In the genomic region with DNA sequence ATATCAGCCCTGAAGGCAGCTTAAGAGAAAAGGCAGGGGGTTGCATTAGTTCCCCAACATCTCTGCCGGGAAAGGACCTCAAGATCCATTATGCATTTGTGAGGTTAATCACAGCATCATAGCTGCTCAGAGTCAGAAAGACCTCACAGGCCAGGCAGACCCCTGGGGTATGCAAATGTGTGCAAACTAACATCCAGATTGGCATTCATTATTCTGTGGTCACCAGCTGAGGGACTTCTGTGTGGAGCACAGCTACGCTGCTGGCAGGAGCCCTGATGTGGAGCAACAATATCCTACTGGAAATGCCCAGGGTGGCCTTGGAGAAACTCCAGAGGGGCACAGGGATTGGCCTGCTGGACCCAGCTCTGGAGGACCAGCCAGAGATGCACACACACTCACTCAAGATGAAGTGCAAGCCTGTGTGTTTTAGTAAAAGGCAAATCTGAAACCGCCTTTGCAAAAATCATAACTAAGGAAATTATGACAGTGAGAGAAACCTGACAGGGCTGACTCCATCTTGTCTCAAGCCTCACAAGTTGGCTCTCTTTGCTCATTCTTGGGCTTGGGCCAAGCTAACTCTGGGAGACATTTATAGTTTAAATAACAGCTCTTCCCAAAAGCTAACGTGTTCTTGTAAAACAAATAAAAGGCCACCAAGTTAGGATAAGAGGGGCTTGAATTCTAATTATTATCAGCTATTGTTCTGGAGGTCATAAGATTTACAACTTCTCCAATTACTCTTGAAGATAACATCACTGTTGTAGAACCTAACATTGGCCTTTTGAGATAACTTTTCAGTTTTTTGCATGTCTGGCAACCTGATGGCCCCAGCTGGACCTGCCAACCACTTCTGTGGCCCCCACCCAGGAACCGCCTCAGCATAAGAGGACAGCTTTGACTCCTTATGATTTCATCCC, we compare ENCODE assay signal across 12 cellular contexts.
DNase-seq lines count a peak whose midpoint lies in the region; ATAC-seq and TF ChIP-seq lines count a peak whose summit lies in the region.
"Had no signal": no experiment of that assay in that cellular context is flagged by ENCODE, and none has a peak within 500 bp of the region (broad histone marks: within the 10 kb centered on the region; RNA-seq: fewer than 3 reads in every experiment).

No MANE protein-coding gene starts in this region.

- 75 to 83% (median 80%) methylated on average over 5 of the region's 5 CpGs for WGBS in stomach, 5 donors

- no peak for TF ChIP-seq CTCF in CD4-positive, alpha-beta T cell (IDR thresholded peaks at IDR 0.05)
- no peak for TF ChIP-seq CTCF in HEK293 (tag by site-specific recombination; IDR thresholded peaks at IDR 0.05)
- TF ChIP-seq CTCF in stomach (IDR thresholded peaks at IDR 0.05): no peak
- no peak for TF ChIP-seq CTCF in GM13977 (IDR thresholded peaks at IDR 0.05; ENCODE audit: extremely low read depth, insufficient read depth, missing control alignments)

- in situ Hi-C loops in GM13977 (cut with MboI; ENCODE audit: low pct_unique_long_range_greater_than_20kb, low sequenced_read_pairs, unreplicated experiment): no loop called here

- H3K27ac Mint-ChIP-seq in CD4-positive, alpha-beta T cell: peak overlapping the region; percentile 36
- H3K27ac Mint-ChIP-seq in T-cell: peak overlapping the region; percentile 10 to 77

- H3K4me1 ChIP-seq in HEK293 (ENCODE audit: control insufficient read depth, insufficient read depth, low read length): peaks cover 54% of the 10 kb centered on the region
- peaks cover 28 to 74% (median 36%) of the 10 kb centered on the region in 4 donors for H3K4me1 ChIP-seq in stomach

- H3K4me1 Mint-ChIP-seq in CD4-positive, alpha-beta T cell (ENCODE audit: low read depth): peaks cover 65% of the 10 kb centered on the region
- H3K4me1 Mint-ChIP-seq in T-cell: peaks cover 40 to 72% (median 71%) of the 10 kb centered on the region in 3 donors

- peaks cover 19% of the 10 kb centered on the region for H3K9me3 ChIP-seq in CD4-positive, alpha-beta T cell (ENCODE audit: control insufficient read depth, low read length)
- H3K9me3 ChIP-seq in HEK293 (ENCODE audit: control insufficient read depth, insufficient read depth, low read depth, low read length) (no peaks in the 10 kb centered on the region), stomach (peaks cover 0 to 18% (median 10%) of the 10 kb centered on the region in 4 donors)

- no peak for TF ChIP-seq POLR2A in stomach (IDR thresholded peaks at IDR 0.05)

- H3K9me3 Mint-ChIP-seq in CD4-positive, alpha-beta T cell: peaks cover 5% of the 10 kb centered on the region
- H3K9me3 Mint-ChIP-seq in T-cell: peaks cover 10 to 24% (median 13%) of the 10 kb centered on the region in 3 donors

- CTCF ChIA-PET in CD4-positive, alpha-beta T cell (lab: Charles Lee): no interaction called here
- CTCF ChIA-PET in HEK293 (lab: Yijun Ruan, JAX) (interaction anchor here (0.7 to 18.0 kb wide), 8 partner anchors 10 to 1041 kb away, joined by 3 to 181 read pairs (median 8); no protein-coding TSS in a partner anchor), T-cell (lab: Charles Lee) (interaction anchor here in 1 of 2 donors (1.7 kb wide), 1 partner anchor 14 kb away, joined by 4 read pairs; no protein-coding TSS in a partner anchor)

- H3K4me3 ChIP-seq in HEK293 (ENCODE audit: low read depth, low read length): no peak overlapping the region
- no peak overlapping the region for H3K4me3 ChIP-seq in stomach
- H3K4me3 ChIP-seq: gastroesophageal sphincter had no signal

- no peak overlapping the region for H3K27ac ChIP-seq in CD4-positive, alpha-beta T cell (ENCODE audit: low read depth, low read length)
- H3K27ac ChIP-seq in HEK293 (ENCODE audit: extremely low read depth, low read depth, low read length) (peak overlapping the region; percentile 78), stomach (peak overlapping the region in 1 of 5 donors; percentile 63)
- H3K27ac ChIP-seq: gastroesophageal sphincter had no signal

- H3K27me3 ChIP-seq in CD4-positive, alpha-beta T cell (ENCODE audit: control insufficient read depth, insufficient read depth, low read length): no peaks in the 10 kb centered on the region
- H3K27me3 ChIP-seq in stomach: no peaks in the 10 kb centered on the region
- H3K27me3 ChIP-seq: gastroesophageal sphincter had no signal

- H3K27me3 Mint-ChIP-seq in CD4-positive, alpha-beta T cell: no peaks in the 10 kb centered on the region
- no peaks in the 10 kb centered on the region for H3K27me3 Mint-ChIP-seq in T-cell
- H3K27me3 Mint-ChIP-seq: CD4-positive, alpha-beta memory T cell; naive thymus-derived CD8-positive, alpha-beta T cell had no signal

- H3K36me3 ChIP-seq in HEK293 (ENCODE audit: control insufficient read depth in 2 of 2, insufficient read depth in 1 of 2, low read length in 2 of 2) (no peaks in the 10 kb centered on the region), stomach (no peaks in the 10 kb centered on the region)
- H3K36me3 ChIP-seq: gastroesophageal sphincter had no signal

- no peak for ATAC-seq in CD4-positive, alpha-beta T cell (ENCODE audit: poor library complexity)
- ATAC-seq in T-cell (replicated peaks in 1 of 4): no peak
- ATAC-seq in GM19467 (IDR thresholded peaks at IDR 0.05; ENCODE audit: unreplicated experiment): no peak
- ATAC-seq: gastroesophageal sphincter; naive thymus-derived CD8-positive, alpha-beta T cell; Right ventricle myocardium inferior had no signal

- peaks cover 15% of the 10 kb centered on the region for H3K36me3 Mint-ChIP-seq in CD4-positive, alpha-beta T cell (ENCODE audit: low read depth)
- peaks cover 21% of the 10 kb centered on the region for H3K36me3 Mint-ChIP-seq in T-cell

- no peak for TF ChIP-seq EP300 in stomach (IDR thresholded peaks at IDR 0.05)

- POLR2A ChIA-PET in CD4-positive, alpha-beta T cell (lab: Charles Lee): interaction anchor here (0.5 to 5.4 kb wide), 6 partner anchors 14 to 1066 kb away, joined by 3 to 55 read pairs (median 4); no protein-coding TSS in a partner anchor
- POLR2A ChIA-PET in HEK293 (lab: Yijun Ruan, JAX): interaction anchor here (0.7 to 5.8 kb wide), 7 partner anchors 10 to 1044 kb away, joined by 4 to 43 read pairs (median 14); a partner anchor contains a TSS
- POLR2A ChIA-PET in T-cell (lab: Charles Lee): no interaction called here

- H3K4me3 Mint-ChIP-seq in CD4-positive, alpha-beta T cell: no peak overlapping the region
- H3K4me3 Mint-ChIP-seq in T-cell: no peak overlapping the region

- no peak for DNase-seq in CD4-positive, alpha-beta T cell
- no peak for DNase-seq in T-cell
- peak; percentile 4 for DNase-seq in kidney glomerular epithelial cell (lab: John Stamatoyannopoulos, UW)
- DNase-seq in NK-92 treated with Interleukin-12 subunit alpha and Interleukin-12 subunit beta, amount 100 ng/mL, for 24 hours (lab: John Stamatoyannopoulos, UW): no peak
- no peak for DNase-seq in stomach
- no peak for DNase-seq in GM13977 (ENCODE audit: low spot score)
- DNase-seq: CD4-positive, alpha-beta memory T cell; naive thymus-derived CD8-positive, alpha-beta T cell had no signal

- intact Hi-C loops in CD4-positive, alpha-beta T cell (cut with DNase I, micrococcal nuclease): loop anchor here in 1 of 2 experiments (1.0 kb wide), 1 partner anchor 49 kb away; no protein-coding TSS in a partner anchor
- intact Hi-C loops in stomach (cut with DNase I; ENCODE audit: low total_unique reads): no loop called here

TF ChIP-seq in HEK293, 187 proteins besides CTCF, POLR2A, EP300 and RAD21 (continues in another document):
- TF ChIP-seq ZNF830 (tag by site-specific recombination; IDR thresholded peaks at IDR 0.05; ENCODE audit: low read depth): no peak
- TF ChIP-seq ZNF660 (tag by site-specific recombination; IDR thresholded peaks at IDR 0.05): 0 out of 2 replicates have a peak, but pooled peaks have one; percentile 27
- TF ChIP-seq ZXDB (tag by site-specific recombination; IDR thresholded peaks at IDR 0.05): peak; percentile 62; the same call in 1 of the 2 replicates
- TF ChIP-seq, protein P1, sequence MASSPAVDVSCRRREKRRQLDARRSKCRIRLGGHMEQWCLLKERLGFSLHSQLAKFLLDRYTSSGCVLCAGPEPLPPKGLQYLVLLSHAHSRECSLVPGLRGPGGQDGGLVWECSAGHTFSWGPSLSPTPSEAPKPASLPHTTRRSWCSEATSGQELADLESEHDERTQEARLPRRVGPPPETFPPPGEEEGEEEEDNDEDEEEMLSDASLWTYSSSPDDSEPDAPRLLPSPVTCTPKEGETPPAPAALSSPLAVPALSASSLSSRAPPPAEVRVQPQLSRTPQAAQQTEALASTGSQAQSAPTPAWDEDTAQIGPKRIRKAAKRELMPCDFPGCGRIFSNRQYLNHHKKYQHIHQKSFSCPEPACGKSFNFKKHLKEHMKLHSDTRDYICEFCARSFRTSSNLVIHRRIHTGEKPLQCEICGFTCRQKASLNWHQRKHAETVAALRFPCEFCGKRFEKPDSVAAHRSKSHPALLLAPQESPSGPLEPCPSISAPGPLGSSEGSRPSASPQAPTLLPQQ (tag by site-specific recombination; IDR thresholded peaks at IDR 0.05): peak; percentile 28; the same call in 1 of the 2 replicates
- peak; percentile 6; the same call in 1 of the 2 replicates for TF ChIP-seq GLIS1 (tag by site-specific recombination; IDR thresholded peaks at IDR 0.05)
- TF ChIP-seq ZNF843 (tag by site-specific recombination; IDR thresholded peaks at IDR 0.05): peak; percentile 70
- no peak for TF ChIP-seq ZNF776 (tag by site-specific recombination; IDR thresholded peaks at IDR 0.05; ENCODE audit: borderline replicate concordance)
- peak; percentile 65; the same call in 1 of the 2 replicates for TF ChIP-seq TCF7L2 (IDR thresholded peaks at IDR 0.05; ENCODE audit: borderline replicate concordance, low read depth, low read length)
- peak; percentile 44; the same call in 1 of the 2 replicates for TF ChIP-seq OSR2 (tag by site-specific recombination; IDR thresholded peaks at IDR 0.05)
- TF ChIP-seq ZNF214 (tag by site-specific recombination; IDR thresholded peaks at IDR 0.05; ENCODE audit: borderline replicate concordance): 0 out of 2 replicates have a peak, but pooled peaks have one; percentile 14
- TF ChIP-seq ZIC2 (tag by site-specific recombination; IDR thresholded peaks at IDR 0.05): peak; percentile 50; the same call in 1 of the 2 replicates
- TF ChIP-seq GLI2 (tag by site-specific recombination; IDR thresholded peaks at IDR 0.05; ENCODE audit: borderline replicate concordance, low read depth): 0 out of 2 replicates have a peak, but pooled peaks have one; percentile 11

Comparison
In these comparisons a context has a peak if more than half of its experiments do, and no peak if none do; other contexts are left out.
1. POLR2A ChIA-PET loops: an anchor here in CD4-positive, alpha-beta T cell (0.5 to 5.4 kb wide) and HEK293 (0.7 to 5.8 kb wide); none called in T-cell.